8 cellular contexts compared by ENCODE assay signal in genomic region chr10:61286695-61287094, GRCh38.
DNase-seq lines count a peak whose midpoint lies in the region; ATAC-seq and TF ChIP-seq lines count a peak whose summit lies in the region.

No MANE protein-coding gene starts in this region.

- POLR2A ChIA-PET in activated CD4-positive, alpha-beta T cell treated with anti-CD3 and anti-CD28 coated beads for 36 hours (lab: Charles Lee) = no interaction called here
- POLR2A ChIA-PET in WTC11 (lab: Charles Lee) = no interaction called here

- CTCF ChIA-PET in activated CD4-positive, alpha-beta T cell treated with anti-CD3 and anti-CD28 coated beads for 36 hours (lab: Charles Lee) = interaction anchor here (0.7 to 2.0 kb wide), 2 partner anchors 146 to 584 kb away, joined by 3 to 6 read pairs; no protein-coding TSS in a partner anchor
- CTCF ChIA-PET in WTC11 (lab: Charles Lee) = no interaction called here

- DNase-seq in activated CD4-positive, alpha-beta T cell treated with anti-CD3 and anti-CD28 coated beads for 36 hours = peak; percentile 16
- DNase-seq in activated CD4-positive, alpha-beta T cell treated with anti-CD3 and anti-CD28 coated beads, Interleukin-2, amount 50 U/mL, for 48 hours = no peak
- DNase-seq in KBM-7 = peak; percentile 60
- no peak for DNase-seq in natural killer cell treated with Interleukin-12 subunit alpha and Interleukin-12 subunit beta and Interleukin-15 and Interleukin-18, amount 100 ng/mL, for 72 hours (ENCODE audit: low spot score)
- DNase-seq in WTC11 (ENCODE audit: low spot score) = no peak
- no peak for DNase-seq in D341Med (ENCODE audit: low spot score)
- DNase-seq in islet precursor cell = no peak

- H3K4me1 Mint-ChIP-seq in activated CD4-positive, alpha-beta T cell treated with anti-CD3 and anti-CD28 coated beads for 36 hours = peaks cover 15% of the 10 kb centered on the region
- peaks cover 28 to 30% of the 10 kb centered on the region in 2 donors for H3K4me1 Mint-ChIP-seq in natural killer cell treated with Interleukin-12 subunit alpha and Interleukin-12 subunit beta and Interleukin-15 and Interleukin-18, amount 100 ng/mL, for 72 hours (ENCODE audit: low read depth in 2 of 2)
- H3K4me1 Mint-ChIP-seq in WTC11 = peaks cover 8% of the 10 kb centered on the region

- intact Hi-C loops in activated CD4-positive, alpha-beta T cell treated with anti-CD3 and anti-CD28 coated beads for 36 hours (cut with DNase I, micrococcal nuclease) = no loop called here

- H3K27ac Mint-ChIP-seq in activated CD4-positive, alpha-beta T cell treated with anti-CD3 and anti-CD28 coated beads for 36 hours = peak overlapping the region; percentile 56
- H3K27ac Mint-ChIP-seq in natural killer cell treated with Interleukin-12 subunit alpha and Interleukin-12 subunit beta and Interleukin-15 and Interleukin-18, amount 100 ng/mL, for 72 hours = peak overlapping the region; percentile 57 to 79
- H3K27ac Mint-ChIP-seq in WTC11 = no peak overlapping the region

- peak; percentile 97 for ATAC-seq in activated CD4-positive, alpha-beta T cell treated with anti-CD3 and anti-CD28 coated beads for 36 hours
- ATAC-seq in GM21825 (IDR thresholded peaks at IDR 0.05; ENCODE audit: unreplicated experiment) (peak; percentile 100), WTC11 (no peak)
- peak; percentile 90 to 99 for ATAC-seq in natural killer cell treated with Interleukin-12 subunit alpha and Interleukin-12 subunit beta and Interleukin-15 and Interleukin-18, amount 100 ng/mL, for 72 hours

- H3K9me3 Mint-ChIP-seq in activated CD4-positive, alpha-beta T cell treated with anti-CD3 and anti-CD28 coated beads for 36 hours (ENCODE audit: low read depth) = peaks cover 5% of the 10 kb centered on the region
- no peaks in the 10 kb centered on the region for H3K9me3 Mint-ChIP-seq in natural killer cell treated with Interleukin-12 subunit alpha and Interleukin-12 subunit beta and Interleukin-15 and Interleukin-18, amount 100 ng/mL, for 72 hours
- H3K9me3 Mint-ChIP-seq in WTC11 = peaks cover 13% of the 10 kb centered on the region

- no peak overlapping the region for H3K4me3 Mint-ChIP-seq in activated CD4-positive, alpha-beta T cell treated with anti-CD3 and anti-CD28 coated beads for 36 hours
- peak overlapping the region; percentile 66 for H3K4me3 Mint-ChIP-seq in natural killer cell treated with Interleukin-12 subunit alpha and Interleukin-12 subunit beta and Interleukin-15 and Interleukin-18, amount 100 ng/mL, for 72 hours
- no peak overlapping the region for H3K4me3 Mint-ChIP-seq in WTC11

- TF ChIP-seq CTCF in WTC11 (IDR thresholded peaks at IDR 0.05) = no peak

- in situ Hi-C loops in KBM-7 (cut with MboI; ENCODE audit: low pct_unique_long_range_greater_than_20kb, low sequenced_read_pairs) = no loop called here

- H3K27me3 Mint-ChIP-seq in activated CD4-positive, alpha-beta T cell treated with anti-CD3 and anti-CD28 coated beads for 36 hours = no peaks in the 10 kb centered on the region
- peaks cover 0 to 3% of the 10 kb centered on the region in 2 donors for H3K27me3 Mint-ChIP-seq in natural killer cell treated with Interleukin-12 subunit alpha and Interleukin-12 subunit beta and Interleukin-15 and Interleukin-18, amount 100 ng/mL, for 72 hours
- no peaks in the 10 kb centered on the region for H3K27me3 Mint-ChIP-seq in WTC11 (ENCODE audit: low read depth)

- no peaks in the 10 kb centered on the region for H3K36me3 Mint-ChIP-seq in activated CD4-positive, alpha-beta T cell treated with anti-CD3 and anti-CD28 coated beads for 36 hours (ENCODE audit: low read depth)
- peaks cover 4% of the 10 kb centered on the region for H3K36me3 Mint-ChIP-seq in natural killer cell treated with Interleukin-12 subunit alpha and Interleukin-12 subunit beta and Interleukin-15 and Interleukin-18, amount 100 ng/mL, for 72 hours
- H3K36me3 Mint-ChIP-seq in WTC11 = no peaks in the 10 kb centered on the region

TF ChIP-seq in WTC11, 78 proteins besides CTCF, POLR2A, EP300 and RAD21:
- TF ChIP-seq ZBTB21 (CRISPR knock-in tag; IDR thresholded peaks at IDR 0.05; ENCODE audit: borderline replicate concordance) = no peak
- TF ChIP-seq ZNF263 (CRISPR knock-in tag; IDR thresholded peaks at IDR 0.05; ENCODE audit: low read depth) = no peak
- no peak for TF ChIP-seq IRF2 (CRISPR knock-in tag; IDR thresholded peaks at IDR 0.05; ENCODE audit: borderline replicate concordance, low read depth)
- TF ChIP-seq GTF2I (CRISPR knock-in tag; conservative IDR thresholded peaks at IDR 0.05) = no peak
- no peak for TF ChIP-seq IRF1 (CRISPR knock-in tag; IDR thresholded peaks at IDR 0.05)
- TF ChIP-seq ZNF512 (CRISPR knock-in tag; IDR thresholded peaks at IDR 0.05; ENCODE audit: borderline replicate concordance) = no peak
- TF ChIP-seq NR3C1 (CRISPR knock-in tag; conservative IDR thresholded peaks at IDR 0.05; ENCODE audit: low read depth) = no peak
- no peak for TF ChIP-seq MYBL2 (CRISPR knock-in tag; IDR thresholded peaks at IDR 0.05)
- no peak for TF ChIP-seq ZSCAN18 (CRISPR knock-in tag; IDR thresholded peaks at IDR 0.05)
- no peak for TF ChIP-seq EMX1 (CRISPR knock-in tag; IDR thresholded peaks at IDR 0.05)

Comparison
In these comparisons a context has a peak if more than half of its experiments do, and no peak if none do; other contexts are left out.
1. DNase-seq: peak in activated CD4-positive, alpha-beta T cell treated with anti-CD3 and anti-CD28 coated beads for 36 hours (single experiment) and KBM-7 (single experiment); none in activated CD4-positive, alpha-beta T cell treated with anti-CD3 and anti-CD28 coated beads, Interleukin-2, amount 50 U/mL, for 48 hours (0 of 2), natural killer cell treated with Interleukin-12 subunit alpha and Interleukin-12 subunit beta and Interleukin-15 and Interleukin-18, amount 100 ng/mL, for 72 hours (single experiment), WTC11 (single experiment), D341Med (single experiment) and islet precursor cell (single experiment).